In the genomic region with DNA sequence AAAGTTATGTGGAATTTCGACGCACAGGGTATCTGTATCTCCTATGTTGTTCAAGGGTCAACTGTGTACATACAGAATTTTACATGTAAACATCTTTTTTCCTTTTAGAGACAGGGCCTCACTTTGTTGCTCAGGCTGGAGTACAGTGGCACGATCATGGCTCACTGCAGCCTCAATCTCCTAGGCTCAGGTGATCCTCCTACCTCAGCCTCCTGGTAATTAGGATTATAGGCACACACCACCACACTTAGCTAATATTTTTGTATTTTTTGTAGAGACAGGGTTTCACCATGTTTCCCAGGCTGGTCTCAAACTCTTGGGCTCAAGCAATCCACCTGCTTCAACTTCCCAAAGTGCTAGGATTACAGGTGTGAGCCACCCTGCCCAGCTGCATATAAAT, we compare ENCODE assay signal across 4 cellular contexts.
DNase-seq lines count a peak whose midpoint lies in the region; ATAC-seq, FAIRE-seq and TF ChIP-seq lines count a peak whose summit lies in the region.
"Not testable (repeated sequence)": the region's sequence is repeated elsewhere in the genome, so short reads cannot be mapped to it uniquely, and the experiment has no call there.

No MANE protein-coding gene starts in this region.

- H4K20me1 ChIP-seq in HepG2 (ENCODE audit: insufficient read depth, low read length): not testable (repeated sequence)

- WGBS in HepG2 (ENCODE audit: low lambda C conversion rate): 55% methylated on average over 3 of the region's 3 CpGs

- H3K36me3 ChIP-seq in HepG2 (replicated peaks in 1 of 2; ENCODE audit: control insufficient read depth in 1 of 2, insufficient read depth in 2 of 2, low read length in 2 of 2): peaks cover 3 to 29% of the 10 kb centered on the region in 2 experiments; a peak in 4 of 5 replicates

- not testable (repeated sequence) for H3K4me1 Mint-ChIP-seq in WTC11
- H3K4me1 Mint-ChIP-seq in progenitor cell of endocrine pancreas (ENCODE audit: low read depth): peaks cover 16% of the 10 kb centered on the region

- TF ChIP-seq POLR2A in HepG2 (IDR thresholded peaks at IDR 0.05; ENCODE audit: insufficient read depth in 1 of 2, low read depth in 2 of 2, low read length in 2 of 2): not testable (repeated sequence)

- TF ChIP-seq CTCF in WTC11 (IDR thresholded peaks at IDR 0.05); HepG2 (CRISPR knock-in tag; IDR thresholded peaks at IDR 0.05); progenitor cell of endocrine pancreas (IDR thresholded peaks at IDR 0.05; ENCODE audit: unreplicated experiment): not testable (repeated sequence)

- not testable (repeated sequence) for H3K9me3 ChIP-seq in HepG2 (ENCODE audit: low read length)

- H3K4me1 ChIP-seq in HepG2 (ENCODE audit: insufficient read depth, low read length): peaks cover 43% of the 10 kb centered on the region

- H3K4me3 ChIP-seq in HepG2 (replicated peaks in 1 of 3; ENCODE audit: insufficient read depth in 1 of 3, low read depth in 2 of 3, low read length in 3 of 3): not testable (repeated sequence)

- peak overlapping the region; percentile 86 for H3K27ac ChIP-seq in HepG2 (ENCODE audit: extremely low read length, insufficient read depth, low read length)

- peak overlapping the region; percentile 51 for H3K4me2 ChIP-seq in HepG2 (ENCODE audit: low read depth, low read length)

- in situ Hi-C loops in HepG2 (cut with HindIII; ENCODE audit: extremely low pct_ligation_motif_present, low pct_unique_long_range_greater_than_20kb): not testable (repeated sequence)

- POLR2A ChIA-PET in WTC11 (lab: Charles Lee); HepG2 (lab: Yijun Ruan, JAX): not testable (repeated sequence)

- not testable (repeated sequence) for TF ChIP-seq EP300 in HepG2 (IDR thresholded peaks at IDR 0.05; ENCODE audit: low read depth in 2 of 2, low read length in 2 of 2); HepG2 (CRISPR knock-in tag; IDR thresholded peaks at IDR 0.05; ENCODE audit: borderline replicate concordance)

- not testable (repeated sequence) for H3K9me3 Mint-ChIP-seq in WTC11; progenitor cell of endocrine pancreas (ENCODE audit: low read depth)

- H3K27me3 Mint-ChIP-seq in WTC11 (ENCODE audit: low read depth); progenitor cell of endocrine pancreas: not testable (repeated sequence)

- H3K4me3 Mint-ChIP-seq in WTC11; progenitor cell of endocrine pancreas (ENCODE audit: low read depth): not testable (repeated sequence)

- TF ChIP-seq RAD21 in HepG2 (CRISPR knock-in tag; IDR thresholded peaks at IDR 0.05): not testable (repeated sequence)

- intact Hi-C loops in HepG2 (cut with micrococcal nuclease; ENCODE audit: unreplicated experiment): loop anchor here (10.0 kb wide), 1 partner anchor 51 kb away; no protein-coding TSS in a partner anchor

- CTCF ChIA-PET in WTC11 (lab: Charles Lee); HepG2 (lab: Yijun Ruan, JAX; ENCODE audit: low intra/inter-chr PET ratio, low total read pairs): not testable (repeated sequence)

- H3K27me3 ChIP-seq in HepG2 (ENCODE audit: control insufficient read depth in 1 of 2, insufficient read depth in 2 of 2, low read length in 2 of 2): not testable (repeated sequence)

- not testable (repeated sequence) for DNase-seq in WTC11 (ENCODE audit: low spot score); progenitor cell of endocrine pancreas (ENCODE audit: low spot score, unreplicated experiment); urothelium cell line (ENCODE audit: low spot score)
- DNase-seq in HepG2 (ENCODE audit: low spot score): peak; percentile 15

- BruUV-seq in HepG2 (replicated peaks; lab: Mats Ljungman, UMichigan): not testable (repeated sequence)

- FAIRE-seq in HepG2 (lab: Jason Lieb, UNC): not testable (repeated sequence)
- peak; percentile 23 for FAIRE-seq in urothelium cell line (lab: Jason Lieb, UNC)

- not testable (repeated sequence) for H3K79me2 ChIP-seq in HepG2 (ENCODE audit: insufficient read depth, low read length)

- H3K27ac Mint-ChIP-seq in WTC11 (peak overlapping the region; percentile 35; the same call in 1 of the 2 replicates), progenitor cell of endocrine pancreas (peak overlapping the region; percentile 49)

- not testable (repeated sequence) for H3K9ac ChIP-seq in HepG2 (ENCODE audit: insufficient read depth, low read depth, low read length)

- not testable (repeated sequence) for ATAC-seq in WTC11
- peak; percentile 63 for ATAC-seq in HepG2

- H3K36me3 Mint-ChIP-seq in WTC11 (peaks cover 24% of the 10 kb centered on the region), progenitor cell of endocrine pancreas (ENCODE audit: insufficient read depth) (peaks cover 19% of the 10 kb centered on the region)

- not testable (repeated sequence) for H2AFZ ChIP-seq in HepG2 (ENCODE audit: low read length)

TF ChIP-seq in HepG2, 621 proteins besides CTCF, POLR2A, EP300 and RAD21:
- TF ChIP-seq ZNF205 (CRISPR knock-in tag; IDR thresholded peaks at IDR 0.05) (peak; percentile 19; the same call in 1 of the 2 replicates), ZMYM3 (CRISPR knock-in tag; IDR thresholded peaks at IDR 0.05) (peak; percentile 47; the same call in 1 of the 2 replicates), ZGPAT (CRISPR knock-in tag; IDR thresholded peaks at IDR 0.05) (0 out of 2 replicates have a peak, but pooled peaks have one; percentile 0)
- TF ChIP-seq, protein P1, sequence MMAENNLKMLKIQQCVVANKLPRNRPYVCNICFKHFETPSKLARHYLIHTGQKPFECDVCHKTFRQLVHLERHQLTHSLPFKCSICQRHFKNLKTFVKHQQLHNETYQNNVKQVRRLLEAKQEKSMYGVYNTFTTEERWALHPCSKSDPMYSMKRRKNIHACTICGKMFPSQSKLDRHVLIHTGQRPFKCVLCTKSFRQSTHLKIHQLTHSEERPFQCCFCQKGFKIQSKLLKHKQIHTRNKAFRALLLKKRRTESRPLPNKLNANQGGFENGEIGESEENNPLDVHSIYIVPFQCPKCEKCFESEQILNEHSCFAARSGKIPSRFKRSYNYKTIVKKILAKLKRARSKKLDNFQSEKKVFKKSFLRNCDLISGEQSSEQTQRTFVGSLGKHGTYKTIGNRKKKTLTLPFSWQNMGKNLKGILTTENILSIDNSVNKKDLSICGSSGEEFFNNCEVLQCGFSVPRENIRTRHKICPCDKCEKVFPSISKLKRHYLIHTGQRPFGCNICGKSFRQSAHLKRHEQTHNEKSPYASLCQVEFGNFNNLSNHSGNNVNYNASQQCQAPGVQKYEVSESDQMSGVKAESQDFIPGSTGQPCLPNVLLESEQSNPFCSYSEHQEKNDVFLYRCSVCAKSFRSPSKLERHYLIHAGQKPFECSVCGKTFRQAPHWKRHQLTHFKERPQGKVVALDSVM (CRISPR knock-in tag; IDR thresholded peaks at IDR 0.05): peak; percentile 94
